24 cellular contexts compared by ENCODE assay signal in the genomic region with DNA sequence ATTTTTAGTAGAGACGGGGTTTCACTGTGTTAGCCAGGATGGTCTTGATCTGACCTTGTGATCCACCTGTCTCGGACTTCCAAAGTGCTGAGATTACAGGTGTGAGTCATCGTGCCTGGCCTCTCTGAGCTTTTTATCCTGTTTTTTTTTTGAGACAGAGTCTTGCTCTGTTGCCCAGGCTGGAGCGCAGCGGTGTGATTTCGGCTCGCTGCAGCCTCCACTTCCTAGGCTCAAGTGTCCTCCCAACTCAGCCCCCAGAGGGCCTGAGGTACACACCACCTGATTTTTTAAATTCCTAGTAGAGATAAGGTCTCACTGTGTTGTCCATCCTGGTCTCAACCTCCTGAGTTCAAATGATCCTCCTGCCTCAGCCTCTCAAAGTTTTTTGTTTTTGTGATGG.
"Had no signal": no experiment of that assay in that cellular context is flagged by ENCODE, and none has a peak within 500 bp of the region (broad histone marks: within the 10 kb centered on the region; RNA-seq: fewer than 3 reads in every experiment).

No MANE protein-coding gene starts in this region.

- ATAC-seq: naive thymus-derived CD8-positive, alpha-beta T cell had no signal

- H3K27me3 ChIP-seq: esophagus squamous epithelium, right atrium auricular region, stomach, tibial nerve had no signal

- H3K9me3 ChIP-seq: esophagus squamous epithelium, prostate gland, right atrium auricular region, stomach, thoracic aorta, tibial nerve had no signal

- DNase-seq: erythroblast; esophagus squamous epithelium; foreskin melanocyte; mammary epithelial cell; mesendoderm; naive thymus-derived CD8-positive, alpha-beta T cell; nephron progenitor cell; nucleus accumbens; stimulated activated CD4-positive, alpha-beta T cell treated with anti-CD3 and anti-CD28 coated beads, Interleukin-12 subunit alpha, Interleukin-12 subunit beta, amount 100 ng/mL, for 4 hours; stimulated activated CD4-positive, alpha-beta T cell treated with anti-CD3 and anti-CD28 coated beads, Interleukin-1b, Interleukin-23, amount 100 ng/mL, for 48 hours; stimulated activated CD4-positive, alpha-beta T cell treated with anti-CD3 and anti-CD28 coated beads, Interleukin-4, amount 100 ng/mL, for 1 hour; stimulated activated CD8-positive, alpha-beta memory T cell treated with anti-CD3 and anti-CD28 coated beads, Interleukin-4, amount 100 ng/mL, for 48 hours; stimulated activated naive CD4-positive, alpha-beta T cell treated with Interleukin-2 at 50 U/mL for 16 hours; stomach; substantia nigra had no signal

- FAIRE-seq: endometrium, keratinocyte had no signal

- H3K4me1 ChIP-seq: esophagus squamous epithelium, prostate gland, tibial nerve had no signal

- H3K27ac Mint-ChIP-seq: nephron progenitor cell had no signal

- H3K4me3 ChIP-seq: coronary artery, esophagus squamous epithelium, prostate gland, right atrium auricular region, smooth muscle cell, stomach, thoracic aorta, tibial nerve had no signal

- H3K27me3 Mint-ChIP-seq: effector memory CD8-positive, alpha-beta T cell; naive thymus-derived CD8-positive, alpha-beta T cell had no signal

- H3K27ac ChIP-seq: prostate gland, thoracic aorta, tibial nerve had no signal

- H3K4me3 Mint-ChIP-seq: naive thymus-derived CD8-positive, alpha-beta T cell; nephron progenitor cell had no signal

- H3K4me1 Mint-ChIP-seq: nephron progenitor cell had no signal

- H3K9me3 Mint-ChIP-seq: effector memory CD8-positive, alpha-beta T cell; naive thymus-derived CD8-positive, alpha-beta T cell; nephron progenitor cell had no signal

- H3K4me2 ChIP-seq: smooth muscle cell had no signal
